ENCODE assay signal across 8 cellular contexts in genomic region chr12:88579941-88580871, GRCh38. TPM values are rescaled to one million over a fixed set of nuclear protein-coding genes. Genes with fewer than 3 reads are reported as not detected.
DNase-seq lines count a peak whose midpoint lies in the region; ATAC-seq and TF ChIP-seq lines count a peak whose summit lies in the region.

Gene KITLG, minus strand, starts transcription at chr12:88580471. Its CDS starts 193 bp downstream, at chr12:88580278.

- H3K27me3 ChIP-seq in Peyer's patch, result no peaks in the 10 kb centered on the region
- no peaks in the 10 kb centered on the region for H3K27me3 ChIP-seq in breast epithelium
- H3K27me3 ChIP-seq in iPS DF 6.9 (ENCODE audit: control insufficient read depth, insufficient read depth, low read length), result no peaks in the 10 kb centered on the region

- WGBS in iPS DF 6.9 (ENCODE audit: insufficient coverage, insufficient read length), result no CpG with 5 or more reads among the region's 76 CpGs

- ATAC-seq in GM21717 (IDR thresholded peaks at IDR 0.05; ENCODE audit: unreplicated experiment), result peak; percentile 60

- TF ChIP-seq CTCF in Peyer's patch (IDR thresholded peaks at IDR 0.05) (peak in 4 of 6 experiments; percentile 13 to 61 (median 52)), breast epithelium (IDR thresholded peaks at IDR 0.05) (peak in 1 of 3 donors; percentile 25)

- DNase-seq in DMS153 treated with DMSO at 0.1 percent for 48 hours (lab: John Stamatoyannopoulos, UW; ENCODE audit: unreplicated experiment) (peak; percentile 89), LHCN-M2 (ENCODE audit: low read depth) (peak; percentile 83), Peyer's patch (peak in 2 of 3 donors; percentile 88 to 91), breast epithelium (ENCODE audit: low spot score in 2 of 2) (peak; percentile 47 to 80), iPS DF 6.9 (ENCODE audit: low read depth, low spot score) (peak; percentile 66), retina (peak; percentile 96), NAMALWA (ENCODE audit: low spot score) (no peak)

- intact Hi-C loops in breast epithelium (cut with DNase I; ENCODE audit: low total_unique reads), result no loop called here

- TF ChIP-seq POLR2A in Peyer's patch (IDR thresholded peaks at IDR 0.05) (peak; percentile 63 to 68), breast epithelium (IDR thresholded peaks at IDR 0.05) (peak; percentile 42)

- H3K36me3 ChIP-seq in Peyer's patch (no peaks in the 10 kb centered on the region), breast epithelium (no peaks in the 10 kb centered on the region), iPS DF 6.9 (ENCODE audit: control insufficient read depth, insufficient read depth, low read length) (no peaks in the 10 kb centered on the region)

- H3K27ac ChIP-seq in Peyer's patch (peak within 1 kb of the TSS; percentile 48 to 83 (median 67)), breast epithelium (peak within 1 kb of the TSS; percentile 78 to 81), iPS DF 6.9 (ENCODE audit: low read length) (no peak within 1 kb of the TSS)

- H3K4me1 ChIP-seq in Peyer's patch (peaks cover 0 to 13% (median 0%) of the 10 kb centered on the region in 4 donors), breast epithelium (no peaks in the 10 kb centered on the region), iPS DF 6.9 (ENCODE audit: control insufficient read depth, insufficient read depth, low read length) (no peaks in the 10 kb centered on the region)

- H3K4me3 ChIP-seq in Peyer's patch (peak within 1 kb of the TSS; percentile 34 to 77 (median 57)), breast epithelium (peak within 1 kb of the TSS; percentile 55 to 90 (median 74)), iPS DF 6.9 (ENCODE audit: low read length) (peak within 1 kb of the TSS; percentile 68; the same call in 1 of the 2 replicates)

- H3K9me3 ChIP-seq in Peyer's patch, result no peaks in the 10 kb centered on the region
- H3K9me3 ChIP-seq in breast epithelium, result no peaks in the 10 kb centered on the region
- H3K9me3 ChIP-seq in iPS DF 6.9 (ENCODE audit: control insufficient read depth, insufficient read depth, low read length), result no peaks in the 10 kb centered on the region

RNA-seq across cellular contexts. Expression of gene KITLG, which starts in this region (rescaled TPM):
- total RNA-seq in LHCN-M2 (2014; rRNA removed), result 6.2 and 10.4 TPM in 2 replicates
- polyA plus RNA-seq in LHCN-M2 (2012), result 0.70 TPM
- total RNA-seq in Peyer's patch, result 10 to 100 TPM in 2 of 4 donors, 1 to 10 TPM in 2; 5.2 to 29.7 (median 9.3) TPM
- total RNA-seq in breast epithelium, result 10 to 100 TPM; 18.4 to 31.8 (median 26.5) TPM
